15 cellular contexts compared by ENCODE assay signal in the genomic region with DNA sequence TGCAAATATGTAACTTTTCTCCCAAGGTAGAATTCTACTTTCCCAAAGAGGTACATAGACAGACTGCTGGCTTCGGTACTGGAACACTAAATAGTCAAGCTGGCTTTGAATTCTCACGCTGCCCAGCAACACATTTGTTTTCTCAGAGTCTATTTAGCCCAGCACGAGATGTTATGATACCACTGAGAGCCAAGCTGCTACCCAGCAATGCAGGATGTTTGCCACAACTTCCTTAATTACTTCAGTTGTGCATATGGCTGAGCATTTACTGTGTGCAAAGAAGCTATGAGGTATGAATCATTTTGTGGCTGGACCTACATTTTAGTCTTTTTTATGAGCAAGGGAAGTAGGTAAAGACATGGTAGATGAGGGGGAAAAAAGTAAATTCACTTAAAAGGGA.
DNase-seq lines count a peak whose midpoint lies in the region; ATAC-seq and TF ChIP-seq lines count a peak whose summit lies in the region.
"Had no signal": no experiment of that assay in that cellular context is flagged by ENCODE, and none has a peak within 500 bp of the region (broad histone marks: within the 10 kb centered on the region; RNA-seq: fewer than 3 reads in every experiment).

No MANE protein-coding gene starts in this region.

- H3K36me3 ChIP-seq in mesenchymal stem cell (ENCODE audit: control insufficient read depth in 1 of 2, insufficient read depth in 2 of 2, low read depth in 1 of 2, low read length in 2 of 2) (no peaks in the 10 kb centered on the region), colonic mucosa (no peaks in the 10 kb centered on the region)
- H3K36me3 ChIP-seq: uterus had no signal

- H2AK5ac ChIP-seq in mesenchymal stem cell (ENCODE audit: low read length, severe bottlenecking) = no peak overlapping the region

- H3K23ac ChIP-seq in mesenchymal stem cell (ENCODE audit: low read length in 2 of 2) = no peak overlapping the region

- intact Hi-C loops in colonic mucosa (cut with DNase I) = no loop called here

- H3K9me3 ChIP-seq in mesenchymal stem cell (ENCODE audit: control insufficient read depth, low read length) = peaks cover 10% of the 10 kb centered on the region
- H3K9me3 ChIP-seq in colonic mucosa = no peaks in the 10 kb centered on the region
- H3K9me3 ChIP-seq: SK-N-SH, uterus had no signal

- no peak overlapping the region for H2AFZ ChIP-seq in mesenchymal stem cell (ENCODE audit: low read depth, low read length)

- no peak overlapping the region for H2BK15ac ChIP-seq in mesenchymal stem cell (ENCODE audit: low read depth, poor library complexity, severe bottlenecking)

- H2BK120ac ChIP-seq in mesenchymal stem cell (ENCODE audit: low read depth, low read length) = no peak overlapping the region

- no peak overlapping the region for H4K91ac ChIP-seq in mesenchymal stem cell (ENCODE audit: low read length)

- TF ChIP-seq CTCF in colonic mucosa (IDR thresholded peaks at IDR 0.05) = no peak

- H3K79me1 ChIP-seq in mesenchymal stem cell (replicated peaks; ENCODE audit: low read length, poor library complexity, severe bottlenecking) = no peaks in the 10 kb centered on the region

- H2BK5ac ChIP-seq in mesenchymal stem cell (ENCODE audit: low read depth, low read length, poor library complexity, severe bottlenecking) = no peak overlapping the region

- H3K27ac ChIP-seq in mesenchymal stem cell (ENCODE audit: low read length, poor library complexity, severe bottlenecking) (no peak overlapping the region), colonic mucosa (no peak overlapping the region)
- H3K27ac ChIP-seq: uterus had no signal

- no peak overlapping the region for H3K9ac ChIP-seq in mesenchymal stem cell (ENCODE audit: low read length)
- no peak overlapping the region for H3K9ac ChIP-seq in colonic mucosa (ENCODE audit: low read depth in 2 of 2, low read length in 2 of 2)
- H3K9ac ChIP-seq: SK-N-SH had no signal

- no peak overlapping the region for H3K4me2 ChIP-seq in mesenchymal stem cell (ENCODE audit: low read length, poor library complexity, severe bottlenecking)
- H3K4me2 ChIP-seq: SK-N-SH had no signal

- H3K4me1 ChIP-seq in mesenchymal stem cell (ENCODE audit: control insufficient read depth, insufficient read depth, low read depth, low read length) = no peaks in the 10 kb centered on the region
- H3K4me1 ChIP-seq in colonic mucosa = no peaks in the 10 kb centered on the region
- H3K4me1 ChIP-seq: uterus had no signal

- no peak overlapping the region for H3K4ac ChIP-seq in mesenchymal stem cell (ENCODE audit: low read depth in 1 of 2, low read length in 2 of 2)

- peak; percentile 79 for ATAC-seq in GM18868 (IDR thresholded peaks at IDR 0.05; ENCODE audit: unreplicated experiment)
- ATAC-seq: natural killer cell had no signal

- H3K18ac ChIP-seq in mesenchymal stem cell (ENCODE audit: low read depth in 1 of 2, low read length in 2 of 2) = no peak overlapping the region

- H3K4me3 ChIP-seq in mesenchymal stem cell (ENCODE audit: insufficient read depth in 1 of 2, low read depth in 1 of 2, low read length in 2 of 2) (no peak overlapping the region), colonic mucosa (no peak overlapping the region)
- H3K4me3 ChIP-seq: uterus had no signal

- H2BK12ac ChIP-seq in mesenchymal stem cell (ENCODE audit: low read length in 2 of 2) = no peak overlapping the region

- peak; percentile 80 for DNase-seq in LHCN-M2 (ENCODE audit: low read depth)
- peak; percentile 94 for DNase-seq in SIG-M5 (lab: John Stamatoyannopoulos, UW)
- DNase-seq in mesenchymal stem cell = peak; percentile 59
- DNase-seq in RKO (ENCODE audit: low spot score) = no peak
- DNase-seq in colonic mucosa = no peak
- DNase-seq in superior temporal gyrus (ENCODE audit: extremely low spot score) = no peak
- no peak for DNase-seq in NCI-H1048 (lab: John Stamatoyannopoulos, UW)
- DNase-seq: activated CD4-positive, alpha-beta T cell treated with anti-CD3 and anti-CD28 coated beads for 48 hours; activated effector memory CD4-positive, alpha-beta T cell treated with Interleukin-2 at 50 U/mL for 16 hours; CD4-positive, CD25-positive, alpha-beta regulatory T cell; natural killer cell; NCI-H2029 treated with DMSO at 0.1 percent for 48 hours; SK-N-SH; uterus had no signal

- H3K14ac ChIP-seq in mesenchymal stem cell (ENCODE audit: low read length in 2 of 2) = no peak overlapping the region

- no peak overlapping the region for H4K8ac ChIP-seq in mesenchymal stem cell (ENCODE audit: low read length)

- H3K27me3 ChIP-seq in mesenchymal stem cell (ENCODE audit: control insufficient read depth in 1 of 2, insufficient read depth in 1 of 2, low read length in 2 of 2) (no peaks in the 10 kb centered on the region), colonic mucosa (no peaks in the 10 kb centered on the region)
- H3K27me3 ChIP-seq: uterus had no signal

- 59% methylated on average over 3 of the region's 3 CpGs for WGBS in mesenchymal stem cell

Comparison
In these comparisons a context has a peak if more than half of its experiments do, and no peak if none do; other contexts are left out.
1. DNase-seq: peak in LHCN-M2 (single experiment), SIG-M5 (single experiment) and mesenchymal stem cell (single experiment); none in RKO (single experiment), colonic mucosa (single experiment), superior temporal gyrus (single experiment) and NCI-H1048 (single experiment).